In genomic region chr10:122144199-122144598, GRCh38 we compare ENCODE assay signal across 20 cellular contexts.
DNase-seq lines count a peak whose midpoint lies in the region; ATAC-seq and TF ChIP-seq lines count a peak whose summit lies in the region.
"Had no signal": no experiment of that assay in that cellular context is flagged by ENCODE, and none has a peak within 500 bp of the region (broad histone marks: within the 10 kb centered on the region; RNA-seq: fewer than 3 reads in every experiment).

No MANE protein-coding gene starts in this region.

- intact Hi-C loops in left ventricle myocardium inferior (cut with micrococcal nuclease): no loop called here
- intact Hi-C loops in Right ventricle myocardium superior (cut with DNase I): no loop called here
- intact Hi-C loops in psoas muscle (cut with DNase I): loop anchor here in 1 of 2 donors (5.0 kb wide), 1 partner anchor 88 kb away; no protein-coding TSS in a partner anchor

- peaks cover 26% of the 10 kb centered on the region for H3K36me3 ChIP-seq in left ventricle myocardium inferior
- peaks cover 4 to 37% of the 10 kb centered on the region in 2 donors for H3K36me3 ChIP-seq in psoas muscle (ENCODE audit: insufficient read depth in 1 of 2, low read depth in 1 of 2)
- no peaks in the 10 kb centered on the region for H3K36me3 ChIP-seq in osteoblast (ENCODE audit: insufficient read depth, low read length)

- 37 to 67% (median 56%) methylated on average over 2 of the region's 2 CpGs for WGBS in psoas muscle, 3 donors

- H3K27ac ChIP-seq in left ventricle myocardium inferior (replicated peaks) (peak overlapping the region; percentile 91), psoas muscle (peak overlapping the region; percentile 90), osteoblast (ENCODE audit: low read depth, low read length) (no peak overlapping the region)

- no peaks in the 10 kb centered on the region for H3K27me3 ChIP-seq in left ventricle myocardium inferior (ENCODE audit: low read depth)
- no peaks in the 10 kb centered on the region for H3K27me3 ChIP-seq in psoas muscle (ENCODE audit: insufficient read depth in 3 of 3, low read length in 2 of 3)
- no peaks in the 10 kb centered on the region for H3K27me3 ChIP-seq in osteoblast (ENCODE audit: insufficient read depth, low read length)

- peaks cover 46% of the 10 kb centered on the region for H3K27me3 Mint-ChIP-seq in glutamatergic neuron (ENCODE audit: unreplicated experiment)

- peaks cover 8% of the 10 kb centered on the region for H3K9me3 ChIP-seq in left ventricle myocardium inferior (replicated peaks)
- no peaks in the 10 kb centered on the region for H3K9me3 ChIP-seq in psoas muscle
- H3K9me3 ChIP-seq in osteoblast (ENCODE audit: low read depth, low read length): no peaks in the 10 kb centered on the region

- H3K79me2 ChIP-seq in osteoblast (ENCODE audit: insufficient read depth, low read length): peaks cover 4% of the 10 kb centered on the region

- H4K20me1 ChIP-seq in osteoblast (ENCODE audit: insufficient read depth, low read length): peaks cover 15% of the 10 kb centered on the region

- peaks cover 31% of the 10 kb centered on the region for H3K36me3 Mint-ChIP-seq in glutamatergic neuron (ENCODE audit: unreplicated experiment)
- H3K36me3 Mint-ChIP-seq: CD8-positive, alpha-beta T cell had no signal

- ATAC-seq in Right ventricle myocardium superior (ENCODE audit: poor library complexity) (no peak), psoas muscle (no peak)
- ATAC-seq: CD8-positive, alpha-beta T cell; GM12878; K562; Panc1 had no signal

- TF ChIP-seq CTCF in left ventricle myocardium inferior (IDR thresholded peaks at IDR 0.05; ENCODE audit: borderline replicate concordance) (no peak), glutamatergic neuron (IDR thresholded peaks at IDR 0.05; ENCODE audit: partially characterized antibody, unreplicated experiment) (no peak), psoas muscle (IDR thresholded peaks at IDR 0.05) (no peak), osteoblast (IDR thresholded peaks at IDR 0.05; ENCODE audit: extremely low read depth, low read depth, low read length) (no peak)

- peaks cover 64% of the 10 kb centered on the region for H3K4me1 Mint-ChIP-seq in glutamatergic neuron (ENCODE audit: low read depth, unreplicated experiment)

- DNase-seq in left ventricle myocardium inferior: no peak
- DNase-seq in Right ventricle myocardium superior: no peak
- no peak for DNase-seq in glutamatergic neuron
- no peak for DNase-seq in psoas muscle
- DNase-seq in osteoblast (ENCODE audit: insufficient read length, low spot score, missing footprints): no peak
- DNase-seq in NCI-H1694 treated with DMSO at 0.1 percent for 48 hours (lab: John Stamatoyannopoulos, UW): no peak
- no peak for DNase-seq in UCSD-AML1 (lab: John Stamatoyannopoulos, UW; ENCODE audit: unreplicated experiment)
- DNase-seq: 8988T; AML-193; CD8-positive, alpha-beta T cell; DND-41; H7; NCI-H1092; NCI-H1436 treated with DMSO at 0.1 percent for 48 hours; NCI-H2029; NCI-H226; NCI-H82 had no signal

- H2AFZ ChIP-seq in osteoblast (ENCODE audit: low read length): no peak overlapping the region

- H3K4me3 ChIP-seq in left ventricle myocardium inferior (no peak overlapping the region), psoas muscle (no peak overlapping the region), osteoblast (ENCODE audit: insufficient read depth, low read length) (no peak overlapping the region)
- H3K4me3 ChIP-seq: GM12878, K562 had no signal

- peaks cover 78% of the 10 kb centered on the region for H3K4me1 ChIP-seq in left ventricle myocardium inferior
- H3K4me1 ChIP-seq in psoas muscle: peaks cover 72% of the 10 kb centered on the region
- peaks cover 38% of the 10 kb centered on the region for H3K4me1 ChIP-seq in osteoblast (ENCODE audit: insufficient read depth, low read length)

- no peak overlapping the region for H3K4me2 ChIP-seq in osteoblast (ENCODE audit: insufficient read depth, low read length)

- H3K9me3 Mint-ChIP-seq in glutamatergic neuron (ENCODE audit: unreplicated experiment): peaks cover 53% of the 10 kb centered on the region

- H3K27ac Mint-ChIP-seq in glutamatergic neuron (ENCODE audit: unreplicated experiment): peak overlapping the region; percentile 100
- H3K27ac Mint-ChIP-seq: CD8-positive, alpha-beta T cell had no signal

- peak overlapping the region; percentile 47 for H3K4me3 Mint-ChIP-seq in glutamatergic neuron (ENCODE audit: unreplicated experiment)
- H3K4me3 Mint-ChIP-seq: CD8-positive, alpha-beta T cell had no signal
